ENCODE assay signal across 13 cellular contexts in genomic region chr2:227534714-227535113, GRCh38.
DNase-seq lines count a peak whose midpoint lies in the region; ATAC-seq lines count a peak whose summit lies in the region.
"Had no signal": no experiment of that assay in that cellular context is flagged by ENCODE, and none has a peak within 500 bp of the region (broad histone marks: within the 10 kb centered on the region; RNA-seq: fewer than 3 reads in every experiment).

No MANE protein-coding gene starts in this region.

- H3K27ac Mint-ChIP-seq in stimulated activated memory B cell treated with anti-CD40 and anti-IgM and Interleukin-4, amounts not matched to agents 10 μg/mL and 1 μg/mL and 100 μg/mL, for 72 hours: no peak overlapping the region
- no peak overlapping the region for H3K27ac Mint-ChIP-seq in activated CD4-positive, alpha-beta T cell treated with anti-CD3 and anti-CD28 coated beads, Interleukin-2, amount 10 ng/mL, durations not matched to agents 7 days and 5 days
- H3K27ac Mint-ChIP-seq: activated naive CD8-positive, alpha-beta T cell treated with anti-CD3 and anti-CD28 coated beads, Interleukin-2, amount 10 ng/mL, durations not matched to agents 7 days and 5 days; dendritic cell treated with granulocyte-macrophage colony-stimulating factor and Interleukin-4, amounts not matched to agents 40 ng/mL and 50 ng/mL, for 4 days had no signal

- CTCF ChIA-PET in activated CD4-positive, alpha-beta T cell treated with anti-CD3 and anti-CD28 coated beads, Interleukin-2, amount 10 ng/mL, durations not matched to agents 7 days and 5 days (lab: Charles Lee): no interaction called here

- no peak overlapping the region for H3K4me3 Mint-ChIP-seq in stimulated activated memory B cell treated with anti-CD40 and anti-IgM and Interleukin-4, amounts not matched to agents 10 μg/mL and 1 μg/mL and 100 μg/mL, for 72 hours
- H3K4me3 Mint-ChIP-seq in activated CD4-positive, alpha-beta T cell treated with anti-CD3 and anti-CD28 coated beads, Interleukin-2, amount 10 ng/mL, durations not matched to agents 7 days and 5 days: no peak overlapping the region
- H3K4me3 Mint-ChIP-seq: activated naive CD8-positive, alpha-beta T cell treated with anti-CD3 and anti-CD28 coated beads, Interleukin-2, amount 10 ng/mL, durations not matched to agents 7 days and 5 days; dendritic cell treated with granulocyte-macrophage colony-stimulating factor and Interleukin-4, amounts not matched to agents 40 ng/mL and 50 ng/mL, for 4 days had no signal

- POLR2A ChIA-PET in activated CD4-positive, alpha-beta T cell treated with anti-CD3 and anti-CD28 coated beads, Interleukin-2, amount 10 ng/mL, durations not matched to agents 7 days and 5 days (lab: Charles Lee): no interaction called here

- no peaks in the 10 kb centered on the region for H3K27me3 Mint-ChIP-seq in stimulated activated memory B cell treated with anti-CD40 and anti-IgM and Interleukin-4, amounts not matched to agents 10 μg/mL and 1 μg/mL and 100 μg/mL, for 72 hours
- H3K27me3 Mint-ChIP-seq in activated CD4-positive, alpha-beta T cell treated with anti-CD3 and anti-CD28 coated beads, Interleukin-2, amount 10 ng/mL, durations not matched to agents 7 days and 5 days: no peaks in the 10 kb centered on the region
- H3K27me3 Mint-ChIP-seq: activated naive CD8-positive, alpha-beta T cell treated with anti-CD3 and anti-CD28 coated beads, Interleukin-2, amount 10 ng/mL, durations not matched to agents 7 days and 5 days; dendritic cell treated with granulocyte-macrophage colony-stimulating factor and Interleukin-4, amounts not matched to agents 40 ng/mL and 50 ng/mL, for 4 days had no signal

- peak; percentile 90 for ATAC-seq in GM21576 (IDR thresholded peaks at IDR 0.05; ENCODE audit: unreplicated experiment)
- ATAC-seq in HG03103 (IDR thresholded peaks at IDR 0.05; ENCODE audit: low read depth, unreplicated experiment): peak; percentile 89
- ATAC-seq in stimulated activated memory B cell treated with anti-CD40 and anti-IgM and Interleukin-4, amounts not matched to agents 10 μg/mL and 1 μg/mL and 100 μg/mL, for 72 hours: peak; percentile 72
- no peak for ATAC-seq in left ventricle myocardium superior

- intact Hi-C loops in posterior cingulate gyrus (cut with DNase I) (no loop called here), left ventricle myocardium superior (cut with micrococcal nuclease) (no loop called here)

- DNase-seq in NCI-H2029 treated with DMSO at 0.1 percent for 48 hours (lab: John Stamatoyannopoulos, UW) (peak; percentile 22), NCI-H2029 (lab: John Stamatoyannopoulos, UW) (no peak), posterior cingulate gyrus (no peak), left ventricle myocardium superior (no peak)
- no peak for DNase-seq in activated CD4-positive, alpha-beta T cell treated with anti-CD3 and anti-CD28 coated beads, Interleukin-2, amount 10 ng/mL, durations not matched to agents 7 days and 5 days
- DNase-seq: activated CD4-positive, alpha-beta T cell treated with anti-CD3 and anti-CD28 coated beads, Interleukin-2, amount 50 U/mL, for 4 hours; activated naive CD8-positive, alpha-beta T cell treated with anti-CD3 and anti-CD28 coated beads, Interleukin-2, amount 10 ng/mL, durations not matched to agents 7 days and 5 days; foreskin melanocyte; NCI-H1048 had no signal

- H3K4me1 Mint-ChIP-seq in stimulated activated memory B cell treated with anti-CD40 and anti-IgM and Interleukin-4, amounts not matched to agents 10 μg/mL and 1 μg/mL and 100 μg/mL, for 72 hours: peaks cover 5% of the 10 kb centered on the region
- peaks cover 1% of the 10 kb centered on the region for H3K4me1 Mint-ChIP-seq in activated CD4-positive, alpha-beta T cell treated with anti-CD3 and anti-CD28 coated beads, Interleukin-2, amount 10 ng/mL, durations not matched to agents 7 days and 5 days

- H3K36me3 Mint-ChIP-seq in stimulated activated memory B cell treated with anti-CD40 and anti-IgM and Interleukin-4, amounts not matched to agents 10 μg/mL and 1 μg/mL and 100 μg/mL, for 72 hours: peaks cover 42% of the 10 kb centered on the region
- peaks cover 50% of the 10 kb centered on the region for H3K36me3 Mint-ChIP-seq in activated CD4-positive, alpha-beta T cell treated with anti-CD3 and anti-CD28 coated beads, Interleukin-2, amount 10 ng/mL, durations not matched to agents 7 days and 5 days (ENCODE audit: low read depth)

- H3K9me3 Mint-ChIP-seq in stimulated activated memory B cell treated with anti-CD40 and anti-IgM and Interleukin-4, amounts not matched to agents 10 μg/mL and 1 μg/mL and 100 μg/mL, for 72 hours: no peaks in the 10 kb centered on the region
- peaks cover 2% of the 10 kb centered on the region for H3K9me3 Mint-ChIP-seq in activated CD4-positive, alpha-beta T cell treated with anti-CD3 and anti-CD28 coated beads, Interleukin-2, amount 10 ng/mL, durations not matched to agents 7 days and 5 days
- H3K9me3 Mint-ChIP-seq: activated naive CD8-positive, alpha-beta T cell treated with anti-CD3 and anti-CD28 coated beads, Interleukin-2, amount 10 ng/mL, durations not matched to agents 7 days and 5 days; dendritic cell treated with granulocyte-macrophage colony-stimulating factor and Interleukin-4, amounts not matched to agents 40 ng/mL and 50 ng/mL, for 4 days had no signal
